27 cellular contexts compared by ENCODE assay signal in the genomic region with DNA sequence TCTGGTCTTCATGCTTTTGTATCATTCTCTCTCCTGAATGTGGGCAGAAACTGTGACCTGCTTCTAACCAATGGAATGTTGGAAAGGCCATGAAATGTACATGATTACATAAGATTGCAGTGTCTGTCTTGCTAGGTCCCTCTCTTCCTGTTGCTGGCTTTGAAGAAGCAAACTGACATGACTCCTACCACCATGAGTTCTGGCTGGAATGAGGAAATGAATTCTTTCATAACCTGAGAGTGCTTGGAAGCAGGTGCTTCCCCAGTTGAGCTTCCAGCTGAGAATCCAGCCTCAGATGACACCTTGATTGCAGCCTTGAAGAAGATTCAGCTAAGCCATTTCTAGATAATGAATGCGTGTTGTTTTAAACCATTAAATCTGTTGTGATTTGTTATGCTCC.
"Had no signal": no experiment of that assay in that cellular context is flagged by ENCODE, and none has a peak within 500 bp of the region (broad histone marks: within the 10 kb centered on the region; RNA-seq: fewer than 3 reads in every experiment).

No MANE protein-coding gene starts in this region.

- H3K9me3 Mint-ChIP-seq: activated CD4-positive, alpha-beta T cell treated with anti-CD3 and anti-CD28 coated beads, Interleukin-2, amount 10 ng/mL, durations not matched to agents 24 days and 14 days; activated naive CD4-positive, alpha-beta T cell treated with anti-CD3 and anti-CD28 coated beads, Interleukin-2, amount 50 U/mL, for 24 hours; activated naive CD8-positive, alpha-beta T cell treated with anti-CD3 and anti-CD28 coated beads, Interleukin-2, amount 50 U/mL, for 24 hours; activated T-helper 1 cell treated with anti-CD3 and anti-CD28 coated beads, Interleukin-12 subunit alpha, Interleukin-12 subunit beta, Interleukin-2, Interleukin-4 antibody, amounts not matched to agents 30 ng/mL and 10 ng/mL and 1 ng/mL, durations not matched to agents 14 hours and 24 hours and 36 hours; T-helper 1 cell treated with Interleukin-12 subunit alpha and Interleukin-12 subunit beta and Interleukin-4 antibody, amounts not matched to agents 30 μg/mL and 1 μg/mL, for 36 hours had no signal

- H3K4me1 ChIP-seq: ascending aorta, body of pancreas had no signal

- H3K36me3 ChIP-seq: ascending aorta had no signal

- H3K4me3 Mint-ChIP-seq: activated CD4-positive, alpha-beta T cell treated with anti-CD3 and anti-CD28 coated beads, Interleukin-2, amount 10 ng/mL, durations not matched to agents 24 days and 14 days; activated CD8-positive, alpha-beta memory T cell treated with anti-CD3 and anti-CD28 coated beads, Interleukin-2, amount 10 ng/mL, durations not matched to agents 7 days and 5 days; activated naive CD4-positive, alpha-beta T cell treated with anti-CD3 and anti-CD28 coated beads, Interleukin-2, amount 50 U/mL, for 24 hours; activated naive CD8-positive, alpha-beta T cell treated with anti-CD3 and anti-CD28 coated beads, Interleukin-2, amount 50 U/mL, for 24 hours; activated T-cell treated with anti-CD3 and anti-CD28 coated beads, Interleukin-2, amount 50 U/mL, for 24 hours; activated T-helper 1 cell treated with anti-CD3 and anti-CD28 coated beads, Interleukin-12 subunit alpha, Interleukin-12 subunit beta, Interleukin-2, Interleukin-4 antibody, amounts not matched to agents 30 ng/mL and 10 ng/mL and 1 ng/mL, durations not matched to agents 14 hours and 24 hours and 36 hours; T-helper 1 cell treated with Interleukin-12 subunit alpha and Interleukin-12 subunit beta and Interleukin-4 antibody, amounts not matched to agents 30 μg/mL and 1 μg/mL, for 36 hours; WTC11 had no signal

- H3K27me3 Mint-ChIP-seq: activated CD4-positive, alpha-beta T cell treated with anti-CD3 and anti-CD28 coated beads, Interleukin-2, amount 10 ng/mL, durations not matched to agents 24 days and 14 days; activated CD8-positive, alpha-beta memory T cell treated with anti-CD3 and anti-CD28 coated beads, Interleukin-2, amount 10 ng/mL, durations not matched to agents 7 days and 5 days; activated naive CD4-positive, alpha-beta T cell treated with anti-CD3 and anti-CD28 coated beads, Interleukin-2, amount 50 U/mL, for 24 hours; activated naive CD8-positive, alpha-beta T cell treated with anti-CD3 and anti-CD28 coated beads, Interleukin-2, amount 50 U/mL, for 24 hours; activated T-cell treated with anti-CD3 and anti-CD28 coated beads, Interleukin-2, amount 50 U/mL, for 24 hours had no signal

- H3K9me3 ChIP-seq: ascending aorta, body of pancreas had no signal

- H3K27ac Mint-ChIP-seq: activated CD4-positive, alpha-beta T cell treated with anti-CD3 and anti-CD28 coated beads, Interleukin-2, amount 10 ng/mL, durations not matched to agents 24 days and 14 days; activated CD8-positive, alpha-beta memory T cell treated with anti-CD3 and anti-CD28 coated beads, Interleukin-2, amount 10 ng/mL, durations not matched to agents 7 days and 5 days; activated naive CD4-positive, alpha-beta T cell treated with anti-CD3 and anti-CD28 coated beads, Interleukin-2, amount 50 U/mL, for 24 hours; activated naive CD8-positive, alpha-beta T cell treated with anti-CD3 and anti-CD28 coated beads, Interleukin-2, amount 50 U/mL, for 24 hours; activated T-cell treated with anti-CD3 and anti-CD28 coated beads, Interleukin-2, amount 50 U/mL, for 24 hours; activated T-helper 1 cell treated with anti-CD3 and anti-CD28 coated beads, Interleukin-12 subunit alpha, Interleukin-12 subunit beta, Interleukin-2, Interleukin-4 antibody, amounts not matched to agents 30 ng/mL and 10 ng/mL and 1 ng/mL, durations not matched to agents 14 hours and 24 hours and 36 hours; T-helper 1 cell treated with Interleukin-12 subunit alpha and Interleukin-12 subunit beta and Interleukin-4 antibody, amounts not matched to agents 30 μg/mL and 1 μg/mL, for 36 hours; WTC11 had no signal

- H3K4me1 Mint-ChIP-seq: activated CD4-positive, alpha-beta T cell treated with anti-CD3 and anti-CD28 coated beads, Interleukin-2, amount 10 ng/mL, durations not matched to agents 24 days and 14 days; activated CD8-positive, alpha-beta memory T cell treated with anti-CD3 and anti-CD28 coated beads, Interleukin-2, amount 10 ng/mL, durations not matched to agents 7 days and 5 days; activated naive CD4-positive, alpha-beta T cell treated with anti-CD3 and anti-CD28 coated beads, Interleukin-2, amount 50 U/mL, for 24 hours; activated naive CD8-positive, alpha-beta T cell treated with anti-CD3 and anti-CD28 coated beads, Interleukin-2, amount 50 U/mL, for 24 hours had no signal

- H3K27me3 ChIP-seq: ascending aorta, body of pancreas had no signal

- DNase-seq: activated CD4-positive, alpha-beta T cell treated with anti-CD3 and anti-CD28 coated beads, Interleukin-2, amount 10 ng/mL, durations not matched to agents 24 days and 14 days; activated CD4-positive, alpha-beta T cell treated with anti-CD3 and anti-CD28 coated beads, Interleukin-2, amount 50 U/mL, for 48 hours; activated CD4-positive, CD25-positive, alpha-beta regulatory T cell treated with anti-CD3 and anti-CD28 coated beads, Interleukin-2, amount 50 U/mL, for 72 hours; activated CD8-positive, alpha-beta memory T cell treated with anti-CD3 and anti-CD28 coated beads, Interleukin-2, amount 10 ng/mL, durations not matched to agents 7 days and 5 days; activated effector memory CD4-positive, alpha-beta T cell treated with Interleukin-2 at 50 U/mL for 16 hours; activated naive CD4-positive, alpha-beta T cell; activated naive CD8-positive, alpha-beta T cell treated with anti-CD3 and anti-CD28 coated beads, Interleukin-2, amount 50 U/mL, for 24 hours; activated T-cell treated with anti-CD3 and anti-CD28 coated beads, Interleukin-2, amount 50 U/mL, for 24 hours; amniotic stem cell; body of pancreas; central memory CD4-positive, alpha-beta T cell; KBM-7; NCI-H1092 treated with DMSO at 0.1 percent for 48 hours; NCI-H1417 treated with DMSO at 0.1 percent for 48 hours; NCI-H1694; NCI-H2029 treated with DMSO at 0.1 percent for 48 hours; NCI-H345; NCI-H510A; NCI-H526 treated with DMSO at 0.1 percent for 48 hours; PC-9; SHP77 treated with DMSO at 0.1 percent for 48 hours had no signal

- H3K4me3 ChIP-seq: ascending aorta, body of pancreas, PC-9, SK-N-MC had no signal

- H3K27ac ChIP-seq: ascending aorta, body of pancreas, PC-9, SK-N-MC had no signal

- ATAC-seq: activated CD8-positive, alpha-beta memory T cell treated with anti-CD3 and anti-CD28 coated beads, Interleukin-2, amount 10 ng/mL, durations not matched to agents 7 days and 5 days; activated naive CD8-positive, alpha-beta T cell treated with anti-CD3 and anti-CD28 coated beads, Interleukin-2, amount 50 U/mL, for 24 hours; body of pancreas; WTC11 had no signal

- H3K36me3 Mint-ChIP-seq: activated CD8-positive, alpha-beta memory T cell treated with anti-CD3 and anti-CD28 coated beads, Interleukin-2, amount 10 ng/mL, durations not matched to agents 7 days and 5 days; activated naive CD4-positive, alpha-beta T cell treated with anti-CD3 and anti-CD28 coated beads, Interleukin-2, amount 50 U/mL, for 24 hours; WTC11 had no signal
